Comparison of ENCODE assay signal across 36 cellular contexts in the genomic region with DNA sequence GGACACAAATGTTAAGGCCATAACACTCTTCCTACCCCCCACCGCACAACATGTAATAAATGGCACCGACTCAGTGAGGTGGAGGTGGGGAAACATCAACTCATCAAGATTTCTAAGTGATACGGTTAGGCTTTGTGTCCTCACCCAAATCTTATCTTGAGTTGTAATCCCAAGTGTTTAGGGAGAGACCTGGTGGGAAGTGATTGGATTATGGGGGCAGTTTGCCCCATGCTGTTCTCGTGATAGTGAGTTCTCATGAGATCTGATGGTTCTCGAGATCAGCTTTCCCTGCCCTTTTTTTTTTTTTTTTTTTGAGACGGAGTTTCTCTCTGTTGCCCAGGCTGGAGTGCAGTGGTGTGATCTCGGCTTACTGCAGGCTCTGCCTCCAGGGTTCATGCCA. TPM values are rescaled to one million over a fixed set of nuclear protein-coding genes. Genes with fewer than 3 reads are reported as not detected.
"Had no signal": no experiment of that assay in that cellular context is flagged by ENCODE, and none has a peak within 500 bp of the region (broad histone marks: within the 10 kb centered on the region; RNA-seq: fewer than 3 reads in every experiment).

No MANE protein-coding gene starts in this region.

- H3K4me1 ChIP-seq: left lung, lower lobe of right lung, right atrium auricular region, right lobe of liver, tibial nerve, uterus had no signal

- H3K4me2 ChIP-seq: neural progenitor cell, smooth muscle cell had no signal

- DNase-seq: hypothalamus; immature natural killer cell; kidney; left colon; left lung; lower lobe of right lung; mammary epithelial cell; mesenchymal stem cell; naive B cell; natural killer cell; nephron progenitor cell; occipital lobe; ovary; right lobe of liver; stimulated activated CD4-positive, alpha-beta T cell treated with anti-CD3 and anti-CD28 coated beads, Interleukin-1b, Interleukin-23, amount 100 ng/mL, for 48 hours; stimulated activated CD4-positive, alpha-beta T cell treated with anti-CD3 and anti-CD28 coated beads, Interleukin-2, amount 100 ng/mL, for 48 hours; stimulated activated CD4-positive, alpha-beta T cell treated with anti-CD3 and anti-CD28 coated beads, Interleukin-4, amount 100 ng/mL, for 4 hours; stimulated activated CD8-positive, alpha-beta memory T cell treated with anti-CD3 and anti-CD28 coated beads, Interleukin-4, amount 100 ng/mL, for 48 hours; stimulated activated naive CD4-positive, alpha-beta T cell treated with Interleukin-2 at 50 U/mL for 16 hours; stimulated activated naive CD8-positive, alpha-beta T cell treated with anti-CD3 and anti-CD28 coated beads, Interleukin-15, amount 100 ng/mL, for 72 hours; substantia nigra; uterus had no signal

- H3K27ac ChIP-seq: left lung, lower lobe of right lung, neural progenitor cell, neutrophil, ovary, right atrium auricular region, right lobe of liver, tibial nerve, uterus had no signal

- H3K36me3 ChIP-seq: left lung, lower lobe of right lung, neural progenitor cell, neutrophil, ovary, right atrium auricular region, right lobe of liver, tibial nerve, uterus had no signal

- H3K27me3 ChIP-seq: neural progenitor cell, neutrophil, ovary, right atrium auricular region, right lobe of liver, tibial nerve, uterus had no signal

- H3K4me3 ChIP-seq: left lung, lower lobe of right lung, neural progenitor cell, ovary, right atrium auricular region, right lobe of liver, smooth muscle cell, tibial nerve, uterus had no signal

- H3K9me3 ChIP-seq: left lung, lower lobe of right lung, neutrophil, ovary, right atrium auricular region, right lobe of liver, tibial nerve, uterus had no signal

- H3K9ac ChIP-seq: neural progenitor cell had no signal

RNA-seq across cellular contexts. Expression of gene ACTL8, which starts 51.0 kb away (rescaled TPM):
- total RNA-seq: kidney, left lung, liver, lower lobe of right lung, mammary epithelial cell, mesothelial cell of epicardium, mononuclear cell, natural killer cell, occipital lobe, ovary, progenitor cell of endocrine pancreas, pulmonary artery endothelial cell, renal cortical epithelial cell, right atrium auricular region, right lobe of liver, skeletal muscle tissue, temporal lobe, tibial nerve, ureter, uterus had no signal
- polyA plus RNA-seq: immature natural killer cell, liver, mammary epithelial cell, smooth muscle cell had no signal
